ENCODE assay signal across 11 cellular contexts in the genomic region with DNA sequence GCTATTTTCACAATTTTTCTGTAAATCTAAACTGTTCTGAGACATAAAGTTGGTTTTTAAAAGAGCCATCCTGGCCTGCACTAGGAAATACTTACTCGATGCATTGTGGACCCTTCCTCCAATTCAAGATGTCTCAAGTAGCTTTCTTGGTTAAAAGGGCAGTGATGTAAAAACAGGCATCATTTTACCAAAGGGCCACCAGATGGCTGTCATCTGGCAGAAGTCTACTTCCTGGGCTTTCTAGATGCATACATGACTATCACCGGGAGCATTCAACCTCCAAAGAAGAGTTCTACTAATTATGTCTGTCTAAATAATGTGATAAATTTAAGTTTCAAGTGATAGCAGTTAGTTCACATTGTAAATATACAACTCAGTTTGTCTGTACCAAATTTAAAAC.
A peak's percentile ranks its signal among the peaks of the same experiment; 100 is the strongest.
DNase-seq lines count a peak whose midpoint lies in the region; ATAC-seq and TF ChIP-seq lines count a peak whose summit lies in the region.
"Had no signal": no experiment of that assay in that cellular context is flagged by ENCODE, and none has a peak within 500 bp of the region (broad histone marks: within the 10 kb centered on the region; RNA-seq: fewer than 3 reads in every experiment).

No MANE protein-coding gene starts in this region.

- in situ Hi-C loops in astrocyte of the cerebellum (cut with HindIII; ENCODE audit: low sequenced_read_pairs), result no loop called here

- no peak overlapping the region for H3K4me3 ChIP-seq in astrocyte of the cerebellum (ENCODE audit: low read depth, low read length)

- peaks cover 17% of the 10 kb centered on the region for H3K27me3 Mint-ChIP-seq in stimulated activated memory B cell treated with anti-CD40 and anti-IgM and Interleukin-4, amounts not matched to agents 10 μg/mL and 1 μg/mL and 100 μg/mL, for 72 hours

- peak; percentile 25 for TF ChIP-seq CTCF in astrocyte of the cerebellum (IDR thresholded peaks at IDR 0.05; ENCODE audit: low read depth, low read length, missing control alignments)

- no peaks in the 10 kb centered on the region for H3K36me3 Mint-ChIP-seq in stimulated activated memory B cell treated with anti-CD40 and anti-IgM and Interleukin-4, amounts not matched to agents 10 μg/mL and 1 μg/mL and 100 μg/mL, for 72 hours

- DNase-seq in Daoy (ENCODE audit: low read depth), result peak; percentile 62
- peak; percentile 70 for DNase-seq in LHCN-M2 (ENCODE audit: low read depth)
- no peak for DNase-seq in astrocyte of the cerebellum (ENCODE audit: low read depth)
- DNase-seq in left kidney (ENCODE audit: low read depth, low spot score), result peak; percentile 10
- DNase-seq in D341Med (ENCODE audit: low spot score), result no peak
- DNase-seq in NCI-H524 treated with DMSO at 0.1 percent for 48 hours (lab: John Stamatoyannopoulos, UW), result no peak
- DNase-seq in iPS-NIHi7 (ENCODE audit: extremely low spot score), result no peak
- DNase-seq: activated naive CD4-positive, alpha-beta T cell treated with anti-CD3 and anti-CD28 coated beads for 36 hours; effector memory CD4-positive, alpha-beta T cell; NCI-H526 had no signal

- no peak overlapping the region for H3K27ac Mint-ChIP-seq in stimulated activated memory B cell treated with anti-CD40 and anti-IgM and Interleukin-4, amounts not matched to agents 10 μg/mL and 1 μg/mL and 100 μg/mL, for 72 hours
- H3K27ac Mint-ChIP-seq: activated naive CD4-positive, alpha-beta T cell treated with anti-CD3 and anti-CD28 coated beads for 36 hours had no signal

- no peak overlapping the region for H3K4me3 Mint-ChIP-seq in stimulated activated memory B cell treated with anti-CD40 and anti-IgM and Interleukin-4, amounts not matched to agents 10 μg/mL and 1 μg/mL and 100 μg/mL, for 72 hours
- H3K4me3 Mint-ChIP-seq: activated naive CD4-positive, alpha-beta T cell treated with anti-CD3 and anti-CD28 coated beads for 36 hours had no signal

- H3K9me3 Mint-ChIP-seq in stimulated activated memory B cell treated with anti-CD40 and anti-IgM and Interleukin-4, amounts not matched to agents 10 μg/mL and 1 μg/mL and 100 μg/mL, for 72 hours, result no peaks in the 10 kb centered on the region
- H3K9me3 Mint-ChIP-seq: activated naive CD4-positive, alpha-beta T cell treated with anti-CD3 and anti-CD28 coated beads for 36 hours had no signal

- ATAC-seq in stimulated activated memory B cell treated with anti-CD40 and anti-IgM and Interleukin-4, amounts not matched to agents 10 μg/mL and 1 μg/mL and 100 μg/mL, for 72 hours, result no peak

- no peaks in the 10 kb centered on the region for H3K4me1 Mint-ChIP-seq in stimulated activated memory B cell treated with anti-CD40 and anti-IgM and Interleukin-4, amounts not matched to agents 10 μg/mL and 1 μg/mL and 100 μg/mL, for 72 hours

Comparison
In these comparisons a context has a peak if more than half of its experiments do, and no peak if none do; other contexts are left out.
1. DNase-seq: peak in Daoy (single experiment), LHCN-M2 (single experiment) and left kidney (single experiment); none in astrocyte of the cerebellum (single experiment), D341Med (single experiment), NCI-H524 treated with DMSO at 0.1 percent for 48 hours (single experiment) and iPS-NIHi7 (single experiment).